8 cellular contexts compared by ENCODE assay signal in the genomic region with DNA sequence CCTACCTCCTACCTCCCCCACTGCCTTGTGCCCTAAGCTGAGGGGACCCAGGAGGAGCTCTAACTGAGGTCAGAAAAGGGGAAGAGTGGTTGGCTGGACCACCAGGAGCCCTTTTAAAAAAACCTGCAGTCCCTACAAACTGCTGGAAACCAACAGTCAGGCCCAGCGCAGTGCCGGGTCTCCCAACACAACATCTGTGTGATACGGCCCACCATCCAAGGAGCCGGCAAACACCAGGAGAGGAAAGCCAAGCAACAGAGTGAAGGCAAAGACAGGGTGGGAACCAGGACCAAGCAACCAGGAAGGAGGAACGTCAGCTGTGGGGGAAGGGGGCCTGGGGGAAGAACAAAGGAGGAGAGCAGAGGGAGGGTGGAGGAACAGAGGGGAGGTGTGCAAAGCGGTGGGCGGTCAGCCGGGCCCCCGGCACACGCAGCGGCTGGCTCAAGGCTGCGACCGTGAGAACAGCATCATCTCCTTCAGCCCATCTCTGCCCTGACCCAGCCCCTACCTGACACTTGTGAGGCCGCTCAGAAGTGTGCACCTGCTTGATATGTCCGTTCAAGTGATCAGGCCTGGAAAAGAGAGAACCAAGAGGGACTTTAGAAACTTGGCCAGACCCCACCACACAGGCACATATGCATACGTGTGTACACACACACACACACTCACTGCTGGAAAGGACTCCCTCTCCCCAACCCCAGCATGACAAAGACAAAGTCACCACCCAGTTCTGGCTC. TPM values are rescaled to one million over a fixed set of nuclear protein-coding genes. Genes with fewer than 3 reads are reported as not detected.
DNase-seq lines count a peak whose midpoint lies in the region; ATAC-seq, FAIRE-seq and TF ChIP-seq lines count a peak whose summit lies in the region.

No MANE protein-coding gene starts in this region.

- no peaks in the 10 kb centered on the region for H3K27me3 ChIP-seq in A673 (replicated peaks; ENCODE audit: insufficient read depth, low read depth, low read length, poor library complexity)
- H3K27me3 ChIP-seq in HCT116 (ENCODE audit: insufficient read depth, low read length), result no peaks in the 10 kb centered on the region
- H3K27me3 ChIP-seq in breast epithelium, result no peaks in the 10 kb centered on the region
- H3K27me3 ChIP-seq in naive thymus-derived CD4-positive, alpha-beta T cell (ENCODE audit: control insufficient read depth in 2 of 2, insufficient read depth in 2 of 2, low read length in 2 of 2), result no peaks in the 10 kb centered on the region

- peaks cover 32% of the 10 kb centered on the region for H3K4me1 ChIP-seq in A673 (ENCODE audit: insufficient read depth, low read length, poor library complexity, severe bottlenecking)
- H3K4me1 ChIP-seq in HCT116 (ENCODE audit: control insufficient read depth in 1 of 2, insufficient read depth in 2 of 2, low read length in 2 of 2), result peaks cover 27 to 50% of the 10 kb centered on the region in 2 experiments
- peaks cover 0 to 32% of the 10 kb centered on the region in 2 donors for H3K4me1 ChIP-seq in breast epithelium
- peaks cover 26 to 51% of the 10 kb centered on the region in 2 donors for H3K4me1 ChIP-seq in naive thymus-derived CD4-positive, alpha-beta T cell (ENCODE audit: control insufficient read depth in 2 of 2, insufficient read depth in 2 of 2, low read length in 2 of 2)

- H3K79me2 ChIP-seq in HCT116 (ENCODE audit: insufficient read depth, low read length), result peaks cover 53% of the 10 kb centered on the region

- no peak for TF ChIP-seq POLR2A in HCT116 (IDR thresholded peaks at IDR 0.05; ENCODE audit: borderline replicate concordance, extremely low read depth, insufficient read depth, insufficient read length)
- no peak for TF ChIP-seq POLR2A in breast epithelium (IDR thresholded peaks at IDR 0.05)

- H3K27ac ChIP-seq in A673 (ENCODE audit: low read depth, low read length, poor library complexity, severe bottlenecking), result peak overlapping the region; percentile 65
- peak overlapping the region; percentile 80 for H3K27ac ChIP-seq in HCT116 (ENCODE audit: low read depth, low read length)
- peak overlapping the region; percentile 93 for H3K27ac ChIP-seq in breast epithelium
- peak overlapping the region; percentile 74 for H3K27ac ChIP-seq in naive thymus-derived CD4-positive, alpha-beta T cell (ENCODE audit: low read depth, low read length)

- H3K27ac Mint-ChIP-seq in naive thymus-derived CD4-positive, alpha-beta T cell, result peak overlapping the region; percentile 63 to 96 (median 87)

- peak overlapping the region; percentile 82 for H3K4me2 ChIP-seq in HCT116 (ENCODE audit: low read length)

- peaks cover 0 to 30% (median 8%) of the 10 kb centered on the region in 5 donors for H3K36me3 Mint-ChIP-seq in naive thymus-derived CD4-positive, alpha-beta T cell

- no peak for TF ChIP-seq CTCF in A673 (conservative IDR thresholded peaks at IDR 0.05; ENCODE audit: low read depth, low read length)
- TF ChIP-seq CTCF in HCT116 (IDR thresholded peaks at IDR 0.05 in 2 of 3, conservative IDR thresholded peaks at IDR 0.05 in 1 of 3; ENCODE audit: borderline replicate concordance in 1 of 3, insufficient read depth in 1 of 3, low read depth in 2 of 3, low read length in 2 of 3), result no peak
- no peak for TF ChIP-seq CTCF in breast epithelium (IDR thresholded peaks at IDR 0.05)

- H3K36me3 ChIP-seq in A673 (ENCODE audit: insufficient read depth, low read length, poor library complexity, severe bottlenecking) (peaks cover 32% of the 10 kb centered on the region), HCT116 (ENCODE audit: control insufficient read depth in 1 of 2, insufficient read depth in 2 of 2, low read length in 2 of 2) (peaks cover 4 to 17% of the 10 kb centered on the region in 2 experiments; a peak in 3 of 4 replicates), breast epithelium (no peaks in the 10 kb centered on the region)
- peaks cover 8 to 59% (median 8%) of the 10 kb centered on the region in 3 experiments for H3K36me3 ChIP-seq in naive thymus-derived CD4-positive, alpha-beta T cell (ENCODE audit: control insufficient read depth in 2 of 3, insufficient read depth in 3 of 3, low read length in 3 of 3)

- no TSS peak for BruUV-seq in A673 (replicated peaks; lab: Mats Ljungman, UMichigan)
- no TSS peak for BruUV-seq in HCT116 (replicated peaks; lab: Mats Ljungman, UMichigan)

- RAD21 ChIA-PET in HCT116 (lab: Charles Lee; ENCODE audit: low non-redundant PET in 1 of 2, low total read pairs in 2 of 2, uncharacterized antibody in 2 of 2, unreplicated experiment in 2 of 2), result no interaction called here

- no peak for FAIRE-seq in HTR-8/SVneo (lab: Jason Lieb, UNC)

- no peaks in the 10 kb centered on the region for H4K20me1 ChIP-seq in HCT116 (ENCODE audit: insufficient read depth)

- H2AFZ ChIP-seq in HCT116 (ENCODE audit: low read depth, low read length, poor library complexity, severe bottlenecking), result no peak overlapping the region

- POLR2A ChIA-PET in A673 (lab: Charles Lee; ENCODE audit: low non-redundant PET) (no interaction called here), HCT116 (lab: Charles Lee) (no interaction called here)
- POLR2A ChIA-PET in naive thymus-derived CD4-positive, alpha-beta T cell (lab: Charles Lee), result interaction anchor here (1.1 to 5.6 kb wide), 3 partner anchors 16 to 52 kb away, joined by 3 to 109 read pairs (median 4); a partner anchor contains a TSS

- no peak for TF ChIP-seq RAD21 in HCT116 (IDR thresholded peaks at IDR 0.05; ENCODE audit: low read depth)

- intact Hi-C loops in A673 (cut with micrococcal nuclease; ENCODE audit: unreplicated experiment) (no loop called here), HCT116 (cut with micrococcal nuclease) (loop anchor here (10.0 kb wide), 1 partner anchor 292 kb away; no protein-coding TSS in a partner anchor), breast epithelium (cut with DNase I; ENCODE audit: low total_unique reads) (no loop called here)
- intact Hi-C loops in naive thymus-derived CD4-positive, alpha-beta T cell (cut with micrococcal nuclease), result loop anchor here (1.0 to 10.0 kb wide), 2 partner anchors 292 to 1738 kb away; a partner anchor contains a TSS

- H3K9me3 ChIP-seq in A673 (ENCODE audit: low read depth, low read length, poor library complexity, severe bottlenecking), result no peaks in the 10 kb centered on the region
- H3K9me3 ChIP-seq in HCT116 (ENCODE audit: control insufficient read depth in 1 of 2, insufficient read depth in 1 of 2, low read depth in 1 of 2, low read length in 2 of 2), result no peaks in the 10 kb centered on the region
- H3K9me3 ChIP-seq in breast epithelium, result no peaks in the 10 kb centered on the region
- H3K9me3 ChIP-seq in naive thymus-derived CD4-positive, alpha-beta T cell (ENCODE audit: control insufficient read depth in 2 of 3, low read length in 3 of 3), result no peaks in the 10 kb centered on the region

- peak overlapping the region; percentile 47 for H3K9ac ChIP-seq in HCT116 (ENCODE audit: low read length)

- H3K27me3 Mint-ChIP-seq in naive thymus-derived CD4-positive, alpha-beta T cell, result no peaks in the 10 kb centered on the region

- H3K9me2 ChIP-seq in HCT116 (ENCODE audit: insufficient read depth), result no peaks in the 10 kb centered on the region

- DNase-seq in A673 (ENCODE audit: low spot score) (peak; percentile 18), HCT116 (ENCODE audit: low read depth, low spot score) (no peak), breast epithelium (ENCODE audit: low spot score in 2 of 2) (no peak), HTR-8/SVneo (ENCODE audit: insufficient read length, low spot score) (no peak)
- peak in 1 of 9 donors; percentile 6 for DNase-seq in naive thymus-derived CD4-positive, alpha-beta T cell

- peaks cover 0 to 4% (median 0%) of the 10 kb centered on the region in 11 donors for H3K9me3 Mint-ChIP-seq in naive thymus-derived CD4-positive, alpha-beta T cell

- no peak for ATAC-seq in HCT116
- no peak for ATAC-seq in naive thymus-derived CD4-positive, alpha-beta T cell
- ATAC-seq in HG03442 (IDR thresholded peaks at IDR 0.05; ENCODE audit: unreplicated experiment), result no peak
- ATAC-seq in GM21528 (IDR thresholded peaks at IDR 0.05; ENCODE audit: low FRiP score, unreplicated experiment), result no peak
- no peak for ATAC-seq in HG03108 (IDR thresholded peaks at IDR 0.05; ENCODE audit: unreplicated experiment)

- peak overlapping the region; percentile 64 for H3K4me3 ChIP-seq in A673 (ENCODE audit: low read depth, low read length, poor library complexity, severe bottlenecking)
- H3K4me3 ChIP-seq in HCT116 (replicated peaks in 1 of 2; ENCODE audit: low read depth in 1 of 2, low read length in 2 of 2), result peak overlapping the region in 1 of 2 experiments; percentile 47; a peak in 1 of 4 replicates
- H3K4me3 ChIP-seq in breast epithelium, result peak overlapping the region in 2 of 3 donors; percentile 72 to 75
- H3K4me3 ChIP-seq in naive thymus-derived CD4-positive, alpha-beta T cell (ENCODE audit: low read length), result peak overlapping the region; percentile 60

- CTCF ChIA-PET in A673 (lab: Charles Lee) (no interaction called here), HCT116 (lab: Charles Lee) (no interaction called here)
- CTCF ChIA-PET in naive thymus-derived CD4-positive, alpha-beta T cell (lab: Charles Lee), result interaction anchor here (0.6 kb wide), 1 partner anchor 124 kb away, joined by 3 read pairs; no protein-coding TSS in a partner anchor

- peaks cover 51 to 82% (median 71%) of the 10 kb centered on the region in 7 donors for H3K4me1 Mint-ChIP-seq in naive thymus-derived CD4-positive, alpha-beta T cell

- peak overlapping the region; percentile 85 to 91 (median 88) for H3K4me3 Mint-ChIP-seq in naive thymus-derived CD4-positive, alpha-beta T cell

TF ChIP-seq in HCT116, 20 proteins besides CTCF, POLR2A, EP300 and RAD21 (continues in another document):
- no peak for TF ChIP-seq SRF (IDR thresholded peaks at IDR 0.05; ENCODE audit: low read depth)
- TF ChIP-seq, protein P1, sequence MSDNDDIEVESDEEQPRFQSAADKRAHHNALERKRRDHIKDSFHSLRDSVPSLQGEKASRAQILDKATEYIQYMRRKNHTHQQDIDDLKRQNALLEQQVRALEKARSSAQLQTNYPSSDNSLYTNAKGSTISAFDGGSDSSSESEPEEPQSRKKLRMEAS (IDR thresholded peaks at IDR 0.05), result no peak

RNA-seq across cellular contexts. Expression of a gene that starts 3.6 kb away (rescaled TPM):
- total RNA-seq in A673 (2021) (53.4 and 58.5 TPM in 2 replicates), HCT116 (2021; ENCODE audit: unreplicated experiment) (30.6 TPM), breast epithelium (10 to 100 TPM; 15.4 to 49.6 (median 40.6) TPM)
- polyA plus RNA-seq in HCT116 (2012), result 26.5 and 31.6 TPM in 2 replicates
- 10 to 100 TPM; 35.9 to 61.3 (median 55.2) TPM for total RNA-seq in naive thymus-derived CD4-positive, alpha-beta T cell
- polyA plus RNA-seq in naive thymus-derived CD4-positive, alpha-beta T cell, result 10 to 100 TPM; 15.1 to 26.0 TPM

RNA-seq across cellular contexts. Expression of a gene that starts 50.3 kb away (rescaled TPM):
- total RNA-seq in A673 (2021), result 0.24 and 0.46 TPM in 2 replicates
- total RNA-seq in HCT116 (2021; ENCODE audit: unreplicated experiment), result 1.6 TPM
- polyA plus RNA-seq in HCT116 (2012), result 1.2 and 1.5 TPM in 2 replicates
- total RNA-seq in breast epithelium, result 100 to 1,000 TPM in 1 of 3 donors, 10 to 100 TPM in 2; 43.3 to 109 (median 72.5) TPM
- 100 to 1,000 TPM in 4 of 5 experiments, 10 to 100 TPM in 1; 72.8 to 638 (median 594) TPM for total RNA-seq in naive thymus-derived CD4-positive, alpha-beta T cell
- 100 to 1,000 TPM; 606 to 941 TPM for polyA plus RNA-seq in naive thymus-derived CD4-positive, alpha-beta T cell

RNA-seq across cellular contexts. Expression of a gene that starts 56.8 kb away (rescaled TPM):
- 115 and 116 TPM in 2 replicates for total RNA-seq in A673 (2021)
- 68.2 TPM for total RNA-seq in HCT116 (2021; ENCODE audit: unreplicated experiment)
- polyA plus RNA-seq in HCT116 (2012), result 70.4 and 72.0 TPM in 2 replicates
- 10 to 100 TPM; 62.3 to 80.3 (median 74.9) TPM for total RNA-seq in breast epithelium
- 100 to 1,000 TPM in 2 of 5 experiments, 10 to 100 TPM in 3; 53.3 to 109 (median 84.4) TPM for total RNA-seq in naive thymus-derived CD4-positive, alpha-beta T cell
- 10 to 100 TPM; 81.1 to 88.3 TPM for polyA plus RNA-seq in naive thymus-derived CD4-positive, alpha-beta T cell

Comparison
In these comparisons a context has a peak if more than half of its experiments do, and no peak if none do; other contexts are left out.
1. RNA of a gene that starts 50.3 kb away (total RNA-seq): 72.8 to 638 TPM in naive thymus-derived CD4-positive, alpha-beta T cell and 43.3 to 109 TPM in breast epithelium; 1.6 TPM in HCT116 (single experiment) and 0.24 to 0.46 TPM in A673; every median in the first group is over 10 times any median in the second.
2. intact Hi-C loops: an anchor here in HCT116 (10.0 kb wide) and naive thymus-derived CD4-positive, alpha-beta T cell (1.0 to 10.0 kb wide); none called in A673 and breast epithelium.
3. Peak in every context shown above with its lines, with median percentiles within 50 percentile points of each other: H3K27ac ChIP-seq.